Comparison of ENCODE assay signal across 1 cellular context in the genomic region with DNA sequence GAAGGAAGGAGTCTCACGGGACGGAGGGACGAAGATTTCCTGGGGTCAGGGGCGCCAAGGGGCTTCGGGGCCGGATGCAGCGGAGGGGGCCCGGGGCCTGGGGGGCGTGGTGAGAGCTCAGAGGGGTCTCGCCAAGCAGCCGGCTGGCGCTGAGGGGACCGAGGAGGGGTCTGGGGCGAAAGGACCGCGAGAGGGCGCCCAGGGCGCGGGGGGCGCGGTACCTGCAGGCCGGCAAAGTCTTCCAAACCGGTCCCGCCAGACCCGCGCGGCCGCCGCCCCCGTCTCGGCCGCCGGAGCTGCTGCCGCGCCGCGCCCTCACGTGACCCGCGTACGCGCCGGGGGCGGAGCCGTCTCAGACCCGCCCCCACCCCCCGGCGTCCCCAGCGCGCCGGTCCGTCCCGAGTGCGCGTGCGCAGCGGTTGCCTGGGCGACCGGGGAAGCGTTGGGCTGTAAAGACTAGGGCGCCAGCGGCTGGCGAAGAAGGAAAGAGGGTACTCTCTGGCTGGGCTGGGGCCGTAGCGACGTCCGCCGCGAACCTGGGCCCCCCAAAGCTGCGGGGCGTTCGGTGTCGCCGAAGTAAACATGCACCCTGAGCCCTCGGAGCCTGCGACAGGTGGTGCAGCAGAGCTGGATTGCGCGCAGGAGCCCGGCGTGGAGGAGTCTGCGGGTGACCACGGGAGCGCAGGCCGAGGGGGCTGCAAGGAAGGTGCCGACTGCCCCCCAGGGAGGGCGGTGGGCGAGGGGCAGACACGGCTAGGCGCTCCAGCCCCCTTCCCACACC.
TF ChIP-seq lines count a peak whose summit lies in the region.

TSS of gene DNAAF1 (plus strand) at position 450 of the 781 bp plus-strand sequence. CDS start at position 583, 133 bp downstream.
TSS of gene HSDL1 (minus strand) at position 319 of the 781 bp plus-strand sequence. CDS start 13,856 bp downstream, outside the sequence.

TF ChIP-seq in K562, 482 proteins besides CTCF, POLR2A, EP300 and RAD21 (continued from another document):
- peak; percentile 61 to 87; a peak in 3 of 4 replicates for TF ChIP-seq MAZ (CRISPR knock-in tag; conservative IDR thresholded peaks at IDR 0.05 in 1 of 2, IDR thresholded peaks at IDR 0.05 in 1 of 2)
- no peak for TF ChIP-seq ZNF717 (CRISPR knock-in tag; IDR thresholded peaks at IDR 0.05)
- peak in 2 of 3 experiments; percentile 31 to 35 for TF ChIP-seq YY1 (IDR thresholded peaks at IDR 0.05; ENCODE audit: borderline replicate concordance in 1 of 3, control insufficient read depth in 1 of 3, extremely low read depth in 1 of 3, insufficient read depth in 3 of 3, insufficient read length in 1 of 3, insufficient replicate concordance in 2 of 3, low read depth in 1 of 3, low read length in 2 of 3)
- TF ChIP-seq NR1H2 (CRISPR knock-in tag; IDR thresholded peaks at IDR 0.05): no peak
- no peak for TF ChIP-seq RAD51 (IDR thresholded peaks at IDR 0.05; ENCODE audit: borderline replicate concordance, low read depth)
- TF ChIP-seq, protein P1, sequence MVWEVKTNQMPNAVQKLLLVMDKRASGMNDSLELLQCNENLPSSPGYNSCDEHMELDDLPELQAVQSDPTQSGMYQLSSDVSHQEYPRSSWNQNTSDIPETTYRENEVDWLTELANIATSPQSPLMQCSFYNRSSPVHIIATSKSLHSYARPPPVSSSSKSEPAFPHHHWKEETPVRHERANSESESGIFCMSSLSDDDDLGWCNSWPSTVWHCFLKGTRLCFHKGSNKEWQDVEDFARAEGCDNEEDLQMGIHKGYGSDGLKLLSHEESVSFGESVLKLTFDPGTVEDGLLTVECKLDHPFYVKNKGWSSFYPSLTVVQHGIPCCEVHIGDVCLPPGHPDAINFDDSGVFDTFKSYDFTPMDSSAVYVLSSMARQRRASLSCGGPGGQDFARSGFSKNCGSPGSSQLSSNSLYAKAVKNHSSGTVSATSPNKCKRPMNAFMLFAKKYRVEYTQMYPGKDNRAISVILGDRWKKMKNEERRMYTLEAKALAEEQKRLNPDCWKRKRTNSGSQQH (CRISPR knock-in tag; IDR thresholded peaks at IDR 0.05): no peak
- no peak for TF ChIP-seq HNRNPK (IDR thresholded peaks at IDR 0.05; ENCODE audit: low read depth, low read length, poor library complexity, severe bottlenecking)
- TF ChIP-seq NR2F6 (CRISPR knock-in tag; IDR thresholded peaks at IDR 0.05): no peak
- TF ChIP-seq ZNF311 (CRISPR knock-in tag; IDR thresholded peaks at IDR 0.05): no peak
- no peak for TF ChIP-seq IRF9 (tag; IDR thresholded peaks at IDR 0.05)
- TF ChIP-seq, protein P2, sequence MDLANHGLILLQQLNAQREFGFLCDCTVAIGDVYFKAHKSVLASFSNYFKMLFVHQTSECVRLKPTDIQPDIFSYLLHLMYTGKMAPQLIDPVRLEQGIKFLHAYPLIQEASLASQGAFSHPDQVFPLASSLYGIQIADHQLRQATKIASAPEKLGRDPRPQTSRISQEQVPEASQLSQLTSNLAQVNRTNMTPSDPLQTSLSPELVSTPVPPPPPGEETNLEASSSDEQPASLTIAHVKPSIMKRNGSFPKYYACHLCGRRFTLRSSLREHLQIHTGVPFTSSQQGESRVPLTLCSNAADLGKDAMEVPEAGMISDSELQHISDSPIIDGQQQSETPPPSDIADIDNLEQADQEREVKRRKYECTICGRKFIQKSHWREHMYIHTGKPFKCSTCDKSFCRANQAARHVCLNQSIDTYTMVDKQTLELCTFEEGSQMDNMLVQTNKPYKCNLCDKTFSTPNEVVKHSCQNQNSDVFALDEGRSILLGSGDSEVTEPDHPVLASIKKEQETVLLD (IDR thresholded peaks at IDR 0.05): peak; percentile 90
- TF ChIP-seq EGR1 (conservative IDR thresholded peaks at IDR 0.05): peak; percentile 34; the same call in 1 of the 2 replicates
- no peak for TF ChIP-seq CREB3L1 (IDR thresholded peaks at IDR 0.05; ENCODE audit: borderline replicate concordance, low read depth)
- TF ChIP-seq IFI16 (CRISPR knock-in tag; IDR thresholded peaks at IDR 0.05): no peak
- TF ChIP-seq ZNF445 (CRISPR knock-in tag; IDR thresholded peaks at IDR 0.05; ENCODE audit: low read depth): no peak
